10 cellular contexts compared by ENCODE assay signal in the genomic region with DNA sequence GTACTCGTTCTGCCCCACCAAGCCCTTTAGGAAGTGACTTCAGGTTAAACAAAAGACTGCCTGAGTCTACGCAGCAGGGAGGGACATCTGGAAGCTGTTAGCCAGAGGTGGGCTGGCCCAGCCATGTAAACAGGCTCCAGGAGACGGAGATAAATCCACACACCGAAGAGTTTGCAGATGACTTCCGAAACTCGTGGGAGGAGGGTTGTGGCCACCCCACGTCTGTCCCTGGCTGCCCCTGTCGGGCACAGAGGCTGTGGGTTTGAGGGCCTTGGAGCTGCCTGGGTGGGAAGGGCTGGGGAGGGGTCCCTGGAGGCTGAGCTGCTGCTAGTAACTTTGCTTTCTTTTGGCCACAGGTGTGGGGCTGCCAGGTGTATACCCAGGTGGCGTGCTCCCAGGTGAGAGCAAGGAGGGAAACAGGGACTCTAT. TPM values are rescaled to one million over a fixed set of nuclear protein-coding genes. Genes with fewer than 3 reads are reported as not detected.
DNase-seq lines count a peak whose midpoint lies in the region; ATAC-seq and TF ChIP-seq lines count a peak whose summit lies in the region.
"Had no signal": no experiment of that assay in that cellular context is flagged by ENCODE, and none has a peak within 500 bp of the region (broad histone marks: within the 10 kb centered on the region; RNA-seq: fewer than 3 reads in every experiment).

No MANE protein-coding gene starts in this region.

- H3K4me1 ChIP-seq in right cardiac atrium (ENCODE audit: control insufficient read depth, insufficient read depth, low read length), result no peaks in the 10 kb centered on the region
- peaks cover 8% of the 10 kb centered on the region for H3K4me1 ChIP-seq in adipocyte (ENCODE audit: control insufficient read depth, insufficient read depth, low read length)
- no peaks in the 10 kb centered on the region for H3K4me1 ChIP-seq in left lung

- no peak overlapping the region for H3K9ac ChIP-seq in adipocyte (ENCODE audit: low read length)

- H3K27me3 ChIP-seq in right cardiac atrium (ENCODE audit: control insufficient read depth, insufficient read depth) (no peaks in the 10 kb centered on the region), adipocyte (replicated peaks; ENCODE audit: control insufficient read depth, insufficient read depth, low read length) (no peaks in the 10 kb centered on the region), left lung (no peaks in the 10 kb centered on the region)
- H3K27me3 ChIP-seq: neutrophil had no signal

- intact Hi-C loops in right cardiac atrium (cut with DNase I) (no loop called here), left cardiac atrium (cut with DNase I) (no loop called here), left lung (cut with DNase I) (no loop called here)
- intact Hi-C loops in activated T-helper 1 cell treated with anti-CD3 and anti-CD28 coated beads, Interleukin-12 subunit alpha, Interleukin-12 subunit beta, Interleukin-2, Interleukin-4 antibody, amounts not matched to agents 30 ng/mL and 10 ng/mL and 1 ng/mL, durations not matched to agents 14 hours and 24 hours and 36 hours (cut with micrococcal nuclease), result no loop called here

- no peak for TF ChIP-seq CTCF in left lung (IDR thresholded peaks at IDR 0.05)

- no peak overlapping the region for H3K27ac Mint-ChIP-seq in activated T-helper 1 cell treated with anti-CD3 and anti-CD28 coated beads, Interleukin-12 subunit alpha, Interleukin-12 subunit beta, Interleukin-2, Interleukin-4 antibody, amounts not matched to agents 30 ng/mL and 10 ng/mL and 1 ng/mL, durations not matched to agents 14 hours and 24 hours and 36 hours

- no peak overlapping the region for H3K27ac ChIP-seq in right cardiac atrium (ENCODE audit: low read length)
- H3K27ac ChIP-seq in left lung, result no peak overlapping the region
- H3K27ac ChIP-seq: neutrophil had no signal

- H3K4me3 Mint-ChIP-seq in activated T-helper 1 cell treated with anti-CD3 and anti-CD28 coated beads, Interleukin-12 subunit alpha, Interleukin-12 subunit beta, Interleukin-2, Interleukin-4 antibody, amounts not matched to agents 30 ng/mL and 10 ng/mL and 1 ng/mL, durations not matched to agents 14 hours and 24 hours and 36 hours, result no peak overlapping the region

- no peaks in the 10 kb centered on the region for H3K9me3 Mint-ChIP-seq in activated T-helper 1 cell treated with anti-CD3 and anti-CD28 coated beads, Interleukin-12 subunit alpha, Interleukin-12 subunit beta, Interleukin-2, Interleukin-4 antibody, amounts not matched to agents 30 ng/mL and 10 ng/mL and 1 ng/mL, durations not matched to agents 14 hours and 24 hours and 36 hours

- DNase-seq in right cardiac atrium, result peak in 2 of 3 donors; percentile 13 to 57
- no peak for DNase-seq in left cardiac atrium
- DNase-seq in adipocyte (ENCODE audit: low read depth), result peak; percentile 56
- peak in 1 of 2 donors; percentile 57 for DNase-seq in left lung
- DNase-seq in activated T-helper 1 cell treated with anti-CD3 and anti-CD28 coated beads, Interleukin-12 subunit alpha, Interleukin-12 subunit beta, Interleukin-2, Interleukin-4 antibody, amounts not matched to agents 30 ng/mL and 10 ng/mL and 1 ng/mL, durations not matched to agents 14 hours and 24 hours and 36 hours (ENCODE audit: low spot score), result no peak
- no peak for DNase-seq in NCI-H774 (lab: John Stamatoyannopoulos, UW)
- DNase-seq: MM.1S had no signal

- H3K36me3 ChIP-seq in adipocyte (ENCODE audit: control insufficient read depth, insufficient read depth, low read length, severe bottlenecking) (peaks cover 66% of the 10 kb centered on the region), left lung (peaks cover 0 to 9% of the 10 kb centered on the region in 2 donors)
- H3K36me3 ChIP-seq: neutrophil had no signal

- no peaks in the 10 kb centered on the region for H3K4me1 Mint-ChIP-seq in activated T-helper 1 cell treated with anti-CD3 and anti-CD28 coated beads, Interleukin-12 subunit alpha, Interleukin-12 subunit beta, Interleukin-2, Interleukin-4 antibody, amounts not matched to agents 30 ng/mL and 10 ng/mL and 1 ng/mL, durations not matched to agents 14 hours and 24 hours and 36 hours (ENCODE audit: low read depth)

- ATAC-seq in right cardiac atrium (no peak), left cardiac atrium (no peak), left lung (peak; percentile 6), HG03571 (IDR thresholded peaks at IDR 0.05; ENCODE audit: unreplicated experiment) (no peak), HG02678 (IDR thresholded peaks at IDR 0.05; ENCODE audit: unreplicated experiment) (no peak)

- peaks cover 2% of the 10 kb centered on the region for H3K27me3 Mint-ChIP-seq in activated T-helper 1 cell treated with anti-CD3 and anti-CD28 coated beads, Interleukin-12 subunit alpha, Interleukin-12 subunit beta, Interleukin-2, Interleukin-4 antibody, amounts not matched to agents 30 ng/mL and 10 ng/mL and 1 ng/mL, durations not matched to agents 14 hours and 24 hours and 36 hours (ENCODE audit: insufficient read depth)

- H3K4me3 ChIP-seq in right cardiac atrium (ENCODE audit: low read length) (no peak overlapping the region), adipocyte (ENCODE audit: low read length) (no peak overlapping the region), left lung (no peak overlapping the region)

- WGBS in right cardiac atrium, result 70% methylated on average over 9 of the region's 9 CpGs

- no peaks in the 10 kb centered on the region for H3K36me3 Mint-ChIP-seq in activated T-helper 1 cell treated with anti-CD3 and anti-CD28 coated beads, Interleukin-12 subunit alpha, Interleukin-12 subunit beta, Interleukin-2, Interleukin-4 antibody, amounts not matched to agents 30 ng/mL and 10 ng/mL and 1 ng/mL, durations not matched to agents 14 hours and 24 hours and 36 hours (ENCODE audit: low read depth)

- H3K9me3 ChIP-seq in right cardiac atrium (ENCODE audit: control insufficient read depth, low read length) (no peaks in the 10 kb centered on the region), adipocyte (ENCODE audit: control insufficient read depth, low read length) (no peaks in the 10 kb centered on the region), left lung (no peaks in the 10 kb centered on the region)
- H3K9me3 ChIP-seq: neutrophil had no signal

RNA-seq across cellular contexts. Expression of a gene that starts 15.6 kb away (rescaled TPM):
- total RNA-seq in right cardiac atrium (100 to 1,000 TPM in 3 of 4 donors, 10 to 100 TPM in 1; 100.0 to 323 (median 120) TPM), left cardiac atrium (100 to 1,000 TPM in 1 of 2 donors, 10 to 100 TPM in 1; 91.7 to 166 TPM), left lung (100 to 1,000 TPM; 202 to 673 TPM)
- polyA plus RNA-seq in right cardiac atrium, result 73.4 TPM
- total RNA-seq in activated T-helper 1 cell treated with anti-CD3 and anti-CD28 coated beads, Interleukin-12 subunit alpha, Interleukin-12 subunit beta, Interleukin-2, Interleukin-4 antibody, amounts not matched to agents 30 ng/mL and 10 ng/mL and 1 ng/mL, durations not matched to agents 14 hours and 24 hours and 36 hours, result not detected in 2 replicates

RNA-seq across cellular contexts. Expression of a gene that starts 40.1 kb away (rescaled TPM):
- total RNA-seq in right cardiac atrium (10 to 100 TPM; 10.4 to 13.5 (median 11.9) TPM), left cardiac atrium (10 to 100 TPM; 11.4 to 11.6 TPM), left lung (10 to 100 TPM; 40.8 to 47.2 TPM)
- polyA plus RNA-seq in right cardiac atrium, result 7.6 TPM
- 24.3 and 25.2 TPM in 2 replicates for total RNA-seq in activated T-helper 1 cell treated with anti-CD3 and anti-CD28 coated beads, Interleukin-12 subunit alpha, Interleukin-12 subunit beta, Interleukin-2, Interleukin-4 antibody, amounts not matched to agents 30 ng/mL and 10 ng/mL and 1 ng/mL, durations not matched to agents 14 hours and 24 hours and 36 hours

Comparison
In these comparisons a context has a peak if more than half of its experiments do, and no peak if none do; other contexts are left out.
1. DNase-seq: peak in right cardiac atrium (2 of 3) and adipocyte (single experiment); none in left cardiac atrium (single experiment), activated T-helper 1 cell treated with anti-CD3 and anti-CD28 coated beads, Interleukin-12 subunit alpha, Interleukin-12 subunit beta, Interleukin-2, Interleukin-4 antibody, amounts not matched to agents 30 ng/mL and 10 ng/mL and 1 ng/mL, durations not matched to agents 14 hours and 24 hours and 36 hours (single experiment) and NCI-H774 (single experiment).
2. RNA of a gene that starts 15.6 kb away (total RNA-seq): 202 to 673 TPM in left lung, 91.7 to 166 TPM in left cardiac atrium and 100.0 to 323 TPM in right cardiac atrium; not detected in activated T-helper 1 cell treated with anti-CD3 and anti-CD28 coated beads, Interleukin-12 subunit alpha, Interleukin-12 subunit beta, Interleukin-2, Interleukin-4 antibody, amounts not matched to agents 30 ng/mL and 10 ng/mL and 1 ng/mL, durations not matched to agents 14 hours and 24 hours and 36 hours; every median in the first group is over 10 times any median in the second.